Comparison of ENCODE assay signal across 31 cellular contexts in the genomic region with DNA sequence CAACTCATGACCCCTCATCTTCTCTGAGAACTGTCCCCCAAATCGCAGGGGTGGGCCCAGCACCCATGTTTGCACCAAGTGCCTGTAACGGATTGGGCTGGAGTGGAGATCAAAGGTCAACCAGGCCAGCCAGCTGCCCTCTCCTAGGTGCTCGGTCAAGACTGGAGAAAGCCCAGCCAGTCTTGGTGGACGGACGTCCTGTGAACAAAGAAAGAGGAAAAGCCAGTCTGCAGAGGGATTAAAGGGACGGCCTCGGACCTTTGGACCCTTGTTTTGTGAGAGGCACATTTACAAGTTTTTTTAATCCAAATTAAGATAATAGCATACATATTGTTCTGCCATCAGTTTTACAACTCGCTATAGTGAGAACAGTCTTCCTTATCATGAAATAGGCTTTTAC. TPM values are rescaled to one million over a fixed set of nuclear protein-coding genes. Genes with fewer than 3 reads are reported as not detected.
DNase-seq lines count a peak whose midpoint lies in the region; ATAC-seq and TF ChIP-seq lines count a peak whose summit lies in the region.
"Had no signal": no experiment of that assay in that cellular context is flagged by ENCODE, and none has a peak within 500 bp of the region (broad histone marks: within the 10 kb centered on the region; RNA-seq: fewer than 3 reads in every experiment).

No MANE protein-coding gene starts in this region.

- H3K4me3 Mint-ChIP-seq in dendritic cell treated with granulocyte-macrophage colony-stimulating factor and Interleukin-4, amounts not matched to agents 40 ng/mL and 50 ng/mL, for 4 days: no peak overlapping the region
- H3K4me3 Mint-ChIP-seq: activated CD4-positive, alpha-beta T cell treated with anti-CD3 and anti-CD28 coated beads, Interleukin-2, amount 10 ng/mL, durations not matched to agents 24 days and 14 days; activated naive CD8-positive, alpha-beta T cell; naive B cell had no signal

- H3K9me3 ChIP-seq in prostate gland (no peaks in the 10 kb centered on the region), transverse colon (no peaks in the 10 kb centered on the region)
- H3K9me3 ChIP-seq: left ventricle myocardium inferior, thyroid gland had no signal

- peaks cover 10% of the 10 kb centered on the region for H3K4me1 ChIP-seq in prostate gland (replicated peaks)
- H3K4me1 ChIP-seq in transverse colon: peaks cover 10 to 61% (median 40%) of the 10 kb centered on the region in 4 donors
- H3K4me1 ChIP-seq: thyroid gland had no signal

- H3K36me3 Mint-ChIP-seq in dendritic cell treated with granulocyte-macrophage colony-stimulating factor and Interleukin-4, amounts not matched to agents 40 ng/mL and 50 ng/mL, for 4 days (ENCODE audit: low read depth): no peaks in the 10 kb centered on the region
- H3K36me3 Mint-ChIP-seq: activated naive CD8-positive, alpha-beta T cell; naive B cell had no signal

- H3K27me3 Mint-ChIP-seq in dendritic cell treated with granulocyte-macrophage colony-stimulating factor and Interleukin-4, amounts not matched to agents 40 ng/mL and 50 ng/mL, for 4 days: no peaks in the 10 kb centered on the region
- H3K27me3 Mint-ChIP-seq: progenitor cell of endocrine pancreas had no signal

- H3K27ac Mint-ChIP-seq in dendritic cell treated with granulocyte-macrophage colony-stimulating factor and Interleukin-4, amounts not matched to agents 40 ng/mL and 50 ng/mL, for 4 days: peak overlapping the region; percentile 95
- H3K27ac Mint-ChIP-seq: activated CD4-positive, alpha-beta T cell treated with anti-CD3 and anti-CD28 coated beads, Interleukin-2, amount 10 ng/mL, durations not matched to agents 24 days and 14 days; activated naive CD8-positive, alpha-beta T cell; endodermal cell; progenitor cell of endocrine pancreas had no signal

- TF ChIP-seq CTCF in prostate gland (IDR thresholded peaks at IDR 0.05) (no peak), transverse colon (IDR thresholded peaks at IDR 0.05) (no peak)

- H3K4me3 ChIP-seq in prostate gland: no peak overlapping the region
- no peak overlapping the region for H3K4me3 ChIP-seq in transverse colon
- H3K4me3 ChIP-seq: left ventricle myocardium inferior, thyroid gland had no signal

- H3K27ac ChIP-seq in prostate gland (peak overlapping the region; percentile 86), transverse colon (peak overlapping the region; percentile 65 to 85 (median 72))
- H3K27ac ChIP-seq: thyroid gland, WERI-Rb-1 had no signal

- 72% methylated on average over 8 of the region's 8 CpGs for WGBS in prostate gland
- 62 to 85% methylated on average over 5 to 8 of the region's 8 CpGs for WGBS in transverse colon (ENCODE audit: low coverage in 1 of 2), 2 donors

- DNase-seq in LoVo (ENCODE audit: low spot score) (peak; percentile 64), prostate gland (ENCODE audit: low spot score) (no peak), transverse colon (peak; percentile 75), pons (ENCODE audit: low spot score) (no peak), NCI-H187 (lab: John Stamatoyannopoulos, UW) (no peak)
- DNase-seq: activated CD4-positive, alpha-beta T cell treated with anti-CD3 and anti-CD28 coated beads, Interleukin-2, amount 10 ng/mL, durations not matched to agents 24 days and 14 days; activated effector memory CD4-positive, alpha-beta T cell treated with anti-CD3 and anti-CD28 coated beads, Interleukin-2, amount 50 U/mL, for 16 hours; anterior cingulate cortex; C1 segment of cervical spinal cord; Calu3; cortex of kidney; DMS79; endodermal cell; foreskin fibroblast; GDM1; H7; Kasumi-1; left ventricle myocardium inferior; naive B cell; NCI-H146; NCI-H774; stimulated activated CD4-positive, alpha-beta T cell treated with anti-CD3 and anti-CD28 coated beads, Interleukin-15, amount 100 ng/mL, for 24 hours; stimulated activated naive CD4-positive, alpha-beta T cell treated with Interleukin-2 at 50 U/mL for 16 hours; thyroid gland; WERI-Rb-1 had no signal

- no peaks in the 10 kb centered on the region for H3K36me3 ChIP-seq in prostate gland
- H3K36me3 ChIP-seq in transverse colon: no peaks in the 10 kb centered on the region
- H3K36me3 ChIP-seq: left ventricle myocardium inferior, thyroid gland, WERI-Rb-1 had no signal

- intact Hi-C loops in dendritic cell treated with granulocyte-macrophage colony-stimulating factor and Interleukin-4, amounts not matched to agents 40 ng/mL and 50 ng/mL, for 4 days (cut with micrococcal nuclease): no loop called here
- intact Hi-C loops in prostate gland (cut with DNase I): no loop called here
- intact Hi-C loops in transverse colon (cut with DNase I; ENCODE audit: low total_unique reads): no loop called here

- no peak for TF ChIP-seq POLR2A in prostate gland (IDR thresholded peaks at IDR 0.05)
- TF ChIP-seq POLR2A in transverse colon (IDR thresholded peaks at IDR 0.05): no peak

- H3K27me3 ChIP-seq in prostate gland (replicated peaks; ENCODE audit: insufficient read depth) (no peaks in the 10 kb centered on the region), transverse colon (no peaks in the 10 kb centered on the region)
- H3K27me3 ChIP-seq: thyroid gland had no signal

- no peak for ATAC-seq in HG03139 (IDR thresholded peaks at IDR 0.05; ENCODE audit: unreplicated experiment)
- ATAC-seq: esophagus mucosa had no signal

- peaks cover 77% of the 10 kb centered on the region for H3K4me1 Mint-ChIP-seq in dendritic cell treated with granulocyte-macrophage colony-stimulating factor and Interleukin-4, amounts not matched to agents 40 ng/mL and 50 ng/mL, for 4 days (ENCODE audit: low read depth)

- H3K9me3 Mint-ChIP-seq in dendritic cell treated with granulocyte-macrophage colony-stimulating factor and Interleukin-4, amounts not matched to agents 40 ng/mL and 50 ng/mL, for 4 days: no peaks in the 10 kb centered on the region
- H3K9me3 Mint-ChIP-seq: activated CD4-positive, alpha-beta T cell treated with anti-CD3 and anti-CD28 coated beads, Interleukin-2, amount 10 ng/mL, durations not matched to agents 24 days and 14 days; endodermal cell; naive B cell had no signal

- no peak for TF ChIP-seq EP300 in transverse colon (IDR thresholded peaks at IDR 0.05; ENCODE audit: low read depth)

- in situ Hi-C loops in transverse colon (cut with MboI; ENCODE audit: low pct_ligation_motif_present in 1 of 4, low pct_unique_long_range_greater_than_20kb in 1 of 4, low sequenced_read_pairs in 3 of 4): no loop called here

RNA-seq across cellular contexts. Expression of gene GALNTL5, which starts 31.7 kb away (rescaled TPM):
- total RNA-seq in prostate gland (1 to 10 TPM in 1 of 2 donors, not detected in 1; 9.3 TPM), transverse colon (not detected)
- total RNA-seq: activated CD4-positive, alpha-beta T cell treated with anti-CD3 and anti-CD28 coated beads, Interleukin-2, amount 10 ng/mL, durations not matched to agents 24 days and 14 days; activated CD8-positive, alpha-beta memory T cell treated with anti-CD3 and anti-CD28 coated beads for 36 hours; Calu3; endodermal cell; esophagus mucosa; H7; left ventricle myocardium inferior; progenitor cell of endocrine pancreas had no signal

RNA-seq across cellular contexts. Expression of gene PRKAG2, which starts 47.6 kb away (rescaled TPM):
- 10 to 100 TPM; 31.6 to 38.1 TPM for total RNA-seq in prostate gland
- total RNA-seq in transverse colon: 10 to 100 TPM; 25.1 to 57.8 (median 46.7) TPM

Comparison
In these comparisons a context has a peak if more than half of its experiments do, and no peak if none do; other contexts are left out.
1. DNase-seq: peak in LoVo (single experiment) and transverse colon (single experiment); none in prostate gland (single experiment), pons (single experiment) and NCI-H187 (0 of 2).